12 cellular contexts compared by ENCODE assay signal in genomic region chrX:136588060-136588459, GRCh38. TPM values are rescaled to one million over a fixed set of nuclear protein-coding genes. Genes with fewer than 3 reads are reported as not detected.
A peak's percentile ranks its signal among the peaks of the same experiment; 100 is the strongest.
DNase-seq lines count a peak whose midpoint lies in the region; ATAC-seq, FAIRE-seq and TF ChIP-seq lines count a peak whose summit lies in the region.
"Had no signal": no experiment of that assay in that cellular context is flagged by ENCODE, and none has a peak within 500 bp of the region (broad histone marks: within the 10 kb centered on the region; RNA-seq: fewer than 3 reads in every experiment).

No MANE protein-coding gene starts in this region.

- peak; percentile 63 for ATAC-seq in GM18517 (IDR thresholded peaks at IDR 0.05; ENCODE audit: unreplicated experiment)
- ATAC-seq in HG03460 (IDR thresholded peaks at IDR 0.05; ENCODE audit: unreplicated experiment): peak; percentile 53

- no peak for FAIRE-seq in H54 (lab: Jason Lieb, UNC)
- FAIRE-seq: islet of Langerhans had no signal

- no peak for TF ChIP-seq POLR2A in H54 (IDR thresholded peaks at IDR 0.05; ENCODE audit: low read depth, low read length)

- DNase-seq in GM20000 (ENCODE audit: low spot score) (peak; percentile 32), fibroblast of villous mesenchyme (ENCODE audit: low read depth) (peak; percentile 28), H54 (ENCODE audit: insufficient read length, low spot score) (no peak), NCI-H187 (lab: John Stamatoyannopoulos, UW) (no peak), glomerular visceral epithelial cell (ENCODE audit: extremely low spot score) (no peak)
- no peak for DNase-seq in stimulated activated CD4-positive, alpha-beta T cell treated with anti-CD3 and anti-CD28 coated beads, Interleukin-2, amount 100 ng/mL, for 24 hours
- DNase-seq: anterior cingulate cortex, NCI-H187 treated with DMSO at 0.1 percent for 48 hours, substantia nigra had no signal

- no peak overlapping the region for H3K4me3 ChIP-seq in fibroblast of villous mesenchyme (ENCODE audit: low read depth, low read length)

- TF ChIP-seq CTCF in GM20000 (IDR thresholded peaks at IDR 0.05; ENCODE audit: extremely low read depth, missing control alignments) (no peak), fibroblast of villous mesenchyme (IDR thresholded peaks at IDR 0.05; ENCODE audit: insufficient read depth, low read depth, low read length) (no peak)

RNA-seq across cellular contexts. Expression of gene VGLL1, which starts 56.0 kb away (rescaled TPM):
- total RNA-seq in fibroblast of villous mesenchyme: not detected in 2 replicates

RNA-seq across cellular contexts. Expression of gene CD40LG, which starts 59.9 kb away (rescaled TPM):
- total RNA-seq in fibroblast of villous mesenchyme: not detected in 2 replicates

Comparison
In these comparisons a context has a peak if more than half of its experiments do, and no peak if none do; other contexts are left out.
1. DNase-seq: peak in GM20000 (single experiment) and fibroblast of villous mesenchyme (single experiment); none in H54 (single experiment), NCI-H187 (0 of 2), glomerular visceral epithelial cell (single experiment) and stimulated activated CD4-positive, alpha-beta T cell treated with anti-CD3 and anti-CD28 coated beads, Interleukin-2, amount 100 ng/mL, for 24 hours (0 of 2).